9 cellular contexts compared by ENCODE assay signal in the genomic region with DNA sequence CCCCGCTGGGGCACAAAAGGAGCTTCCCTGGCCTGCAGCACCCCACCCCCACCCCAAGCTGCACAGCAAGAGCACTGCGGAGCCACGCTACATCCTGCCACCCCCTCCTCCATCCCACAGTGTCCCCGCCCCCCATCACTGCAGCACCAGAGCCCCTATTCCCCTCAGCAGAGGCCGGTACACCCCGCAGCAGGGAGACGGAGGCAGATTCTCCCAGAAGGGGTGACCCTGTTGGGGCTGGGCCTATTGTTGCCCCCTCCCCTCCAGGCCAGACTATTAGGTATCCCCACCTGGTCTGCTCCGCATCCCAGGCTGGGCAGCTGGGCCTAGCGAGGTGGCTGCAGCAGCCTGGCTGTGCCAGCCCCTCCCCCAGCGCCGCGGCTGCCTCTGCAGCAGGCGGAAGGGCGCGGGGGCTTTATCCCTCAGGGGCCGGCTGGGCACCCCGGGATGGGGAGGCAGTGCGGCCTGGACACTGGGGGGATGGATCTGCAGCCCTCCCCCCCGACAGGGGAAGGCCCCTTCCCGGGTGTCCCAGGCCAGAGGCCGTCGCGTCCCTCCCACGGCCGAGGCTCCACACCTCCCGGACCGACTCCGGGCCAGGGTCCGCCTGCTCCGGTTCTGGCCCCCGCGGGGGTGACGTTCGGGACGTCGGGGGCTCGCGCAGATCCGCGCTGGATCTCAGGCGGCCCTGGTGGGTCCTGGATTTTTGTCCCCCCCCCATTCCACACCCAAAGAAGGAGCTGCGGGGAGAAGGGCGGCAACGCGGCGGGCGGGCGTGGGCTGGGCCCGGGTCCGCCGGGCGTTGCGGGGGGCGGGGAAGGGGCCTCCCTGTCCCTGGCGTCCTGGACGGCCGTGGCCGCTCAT. TPM values are rescaled to one million over a fixed set of nuclear protein-coding genes. Genes with fewer than 3 reads are reported as not detected.
A peak's percentile ranks its signal among the peaks of the same experiment; 100 is the strongest.
DNase-seq lines count a peak whose midpoint lies in the region; ATAC-seq and TF ChIP-seq lines count a peak whose summit lies in the region.
"Had no signal": no experiment of that assay in that cellular context is flagged by ENCODE, and none has a peak within 500 bp of the region (broad histone marks: within the 10 kb centered on the region; RNA-seq: fewer than 3 reads in every experiment).

No MANE protein-coding gene starts in this region.

- no TSS peak for BruUV-seq in OCI-LY7 (replicated peaks; lab: Mats Ljungman, UMichigan)

- peaks cover 20% of the 10 kb centered on the region for H3K27me3 Mint-ChIP-seq in progenitor cell of endocrine pancreas

- intact Hi-C loops in OCI-LY7 (cut with micrococcal nuclease; ENCODE audit: unreplicated experiment), result loop anchor here (10.0 kb wide), 1 partner anchor 366 kb away; no protein-coding TSS in a partner anchor

- POLR2A ChIA-PET in OCI-LY7 (lab: Charles Lee), result no interaction called here

- no peaks in the 10 kb centered on the region for H3K36me3 Mint-ChIP-seq in progenitor cell of endocrine pancreas (ENCODE audit: insufficient read depth)

- H3K9me3 ChIP-seq in SJSA1 (replicated peaks), result no peaks in the 10 kb centered on the region
- no peaks in the 10 kb centered on the region for H3K9me3 ChIP-seq in OCI-LY7 (ENCODE audit: low read length)

- no peak overlapping the region for H3K27ac Mint-ChIP-seq in progenitor cell of endocrine pancreas

- H4K20me1 ChIP-seq in OCI-LY7 (ENCODE audit: insufficient read depth, low read length), result no peaks in the 10 kb centered on the region

- TF ChIP-seq CTCF in fibroblast of the aortic adventitia (IDR thresholded peaks at IDR 0.05; ENCODE audit: insufficient read depth, low read length) (no peak), progenitor cell of endocrine pancreas (IDR thresholded peaks at IDR 0.05; ENCODE audit: unreplicated experiment) (no peak), OCI-LY7 (conservative IDR thresholded peaks at IDR 0.05; ENCODE audit: low read length) (no peak)

- no peak overlapping the region for H2AFZ ChIP-seq in OCI-LY7 (ENCODE audit: low read length)

- H3K36me3 ChIP-seq in SJSA1 (no peaks in the 10 kb centered on the region), OCI-LY7 (ENCODE audit: insufficient read depth, low read length) (no peaks in the 10 kb centered on the region)

- H3K4me2 ChIP-seq in OCI-LY7 (ENCODE audit: low read length), result no peak overlapping the region; the same call in 1 of the 2 replicates
- H3K4me2 ChIP-seq: KMS-11 had no signal

- peaks cover 13% of the 10 kb centered on the region for H3K27me3 ChIP-seq in SJSA1 (replicated peaks)

- H3K27ac ChIP-seq in SJSA1 (no peak overlapping the region), OCI-LY7 (ENCODE audit: low read depth, low read length, poor library complexity, severe bottlenecking) (no peak overlapping the region)
- H3K27ac ChIP-seq: KMS-11 had no signal

- H3K79me2 ChIP-seq in OCI-LY7 (ENCODE audit: insufficient read depth, low read depth, low read length), result no peaks in the 10 kb centered on the region

- DNase-seq in D341Med (ENCODE audit: low spot score), result peak; percentile 51
- DNase-seq in SJSA1 (ENCODE audit: low read depth in 1 of 2, low spot score in 2 of 2), result no peak
- no peak for DNase-seq in fibroblast of the aortic adventitia (ENCODE audit: low read depth)
- DNase-seq in progenitor cell of endocrine pancreas (ENCODE audit: low spot score, unreplicated experiment), result no peak
- no peak for DNase-seq in OCI-LY7 (ENCODE audit: low spot score)
- no peak for DNase-seq in activated CD8-positive, alpha-beta memory T cell treated with anti-CD3 and anti-CD28 coated beads for 24 hours

- H3K4me3 ChIP-seq in SJSA1 (peak overlapping the region; percentile 40), fibroblast of the aortic adventitia (ENCODE audit: low read depth, low read length) (peak overlapping the region; percentile 35), OCI-LY7 (ENCODE audit: low read depth, low read length, poor library complexity, severe bottlenecking) (no peak overlapping the region)

- no peaks in the 10 kb centered on the region for H3K9me2 ChIP-seq in OCI-LY7 (ENCODE audit: insufficient read depth, low read length)

- H3K9me3 Mint-ChIP-seq in progenitor cell of endocrine pancreas (ENCODE audit: low read depth), result no peaks in the 10 kb centered on the region

- peak overlapping the region; percentile 65 for H3K4me3 Mint-ChIP-seq in progenitor cell of endocrine pancreas (ENCODE audit: low read depth)

- CTCF ChIA-PET in OCI-LY7 (lab: Charles Lee; ENCODE audit: unreplicated experiment), result no interaction called here

- H3K4me1 Mint-ChIP-seq in progenitor cell of endocrine pancreas (ENCODE audit: low read depth), result peaks cover 2% of the 10 kb centered on the region

- no peak for ATAC-seq in HG03135 (IDR thresholded peaks at IDR 0.05; ENCODE audit: unreplicated experiment)
- no peak for ATAC-seq in GM21825 (IDR thresholded peaks at IDR 0.05; ENCODE audit: unreplicated experiment)

- H3K4me1 ChIP-seq in SJSA1 (replicated peaks) (peaks cover 11% of the 10 kb centered on the region; the same call in 1 of the 2 replicates), OCI-LY7 (ENCODE audit: insufficient read depth, low read length, poor library complexity, severe bottlenecking) (peaks cover 13% of the 10 kb centered on the region)

RNA-seq across cellular contexts. Expression of a gene that starts 0.9 kb away (rescaled TPM):
- total RNA-seq in SJSA1 (2014; rRNA removed; shearing (Covaris generic)), result 0.13 and 0.82 TPM in 2 replicates
- 0.36 TPM in 1 of 2 replicates, not detected in the other for total RNA-seq in fibroblast of the aortic adventitia (ENCODE audit: low replicate concordance)
- 15.2 and 15.9 TPM in 2 replicates for total RNA-seq in progenitor cell of endocrine pancreas
- total RNA-seq in OCI-LY7 (2014; rRNA removed; shearing (Covaris generic)), result not detected in 2 replicates
- not detected in 2 replicates for total RNA-seq in OCI-LY7 (2022)

RNA-seq across cellular contexts. Expression of a gene that starts 14.0 kb away (rescaled TPM):
- not detected in 2 replicates for total RNA-seq in SJSA1 (2014; rRNA removed; shearing (Covaris generic))
- total RNA-seq in fibroblast of the aortic adventitia (ENCODE audit: low replicate concordance), result not detected in 2 replicates
- total RNA-seq in progenitor cell of endocrine pancreas, result not detected in 2 replicates
- total RNA-seq in OCI-LY7 (2014; rRNA removed; shearing (Covaris generic)), result not detected in 2 replicates
- total RNA-seq in OCI-LY7 (2022), result not detected in 2 replicates

RNA-seq across cellular contexts. Expression of a gene that starts 27.0 kb away (rescaled TPM):
- total RNA-seq in SJSA1 (2014; rRNA removed; shearing (Covaris generic)), result not detected in 2 replicates
- total RNA-seq in fibroblast of the aortic adventitia (ENCODE audit: low replicate concordance), result not detected in 2 replicates
- not detected in 2 replicates for total RNA-seq in progenitor cell of endocrine pancreas
- total RNA-seq in OCI-LY7 (2014; rRNA removed; shearing (Covaris generic)), result not detected in 2 replicates
- not detected in 2 replicates for total RNA-seq in OCI-LY7 (2022)

RNA-seq across cellular contexts. Expression of a gene that starts 37.1 kb away (rescaled TPM):
- total RNA-seq in SJSA1 (2014; rRNA removed; shearing (Covaris generic)), result not detected in 2 replicates
- total RNA-seq in fibroblast of the aortic adventitia (ENCODE audit: low replicate concordance) (not detected in 2 replicates), progenitor cell of endocrine pancreas (not detected in 2 replicates), OCI-LY7 (2022) (not detected in 2 replicates)
- total RNA-seq in OCI-LY7 (2014; rRNA removed; shearing (Covaris generic)), result not detected in 2 replicates

RNA-seq across cellular contexts. Expression of a gene that starts 50.8 kb away (rescaled TPM):
- total RNA-seq in SJSA1 (2014; rRNA removed; shearing (Covaris generic)), result not detected in 2 replicates
- total RNA-seq in fibroblast of the aortic adventitia (ENCODE audit: low replicate concordance), result not detected in 2 replicates
- total RNA-seq in progenitor cell of endocrine pancreas, result not detected in 2 replicates
- total RNA-seq in OCI-LY7 (2014; rRNA removed; shearing (Covaris generic)), result not detected in 2 replicates
- not detected in 2 replicates for total RNA-seq in OCI-LY7 (2022)
